ENCODE assay signal across 21 cellular contexts in genomic region chr11:23674866-23675265, GRCh38.
DNase-seq lines count a peak whose midpoint lies in the region; FAIRE-seq and TF ChIP-seq lines count a peak whose summit lies in the region.
"Had no signal": no experiment of that assay in that cellular context is flagged by ENCODE, and none has a peak within 500 bp of the region (broad histone marks: within the 10 kb centered on the region; RNA-seq: fewer than 3 reads in every experiment).

No MANE protein-coding gene starts in this region.

- H3K36me3 ChIP-seq in astrocyte (ENCODE audit: insufficient read depth, low read length) (no peaks in the 10 kb centered on the region), Peyer's patch (no peaks in the 10 kb centered on the region)
- H3K36me3 ChIP-seq: HAP-1 had no signal

- no peak overlapping the region for H3K4me3 Mint-ChIP-seq in astrocyte (ENCODE audit: unreplicated experiment)
- H3K4me3 Mint-ChIP-seq: CD4-positive, alpha-beta memory T cell had no signal

- TF ChIP-seq POLR2A in Peyer's patch (IDR thresholded peaks at IDR 0.05): no peak

- H4K20me1 ChIP-seq in astrocyte (ENCODE audit: insufficient read depth, low read length): no peaks in the 10 kb centered on the region

- H3K4me2 ChIP-seq in astrocyte (ENCODE audit: low read length): no peak overlapping the region
- H3K4me2 ChIP-seq: A549 had no signal

- no peaks in the 10 kb centered on the region for H3K79me2 ChIP-seq in astrocyte (ENCODE audit: insufficient read depth, low read length)

- no peak overlapping the region for H2AFZ ChIP-seq in astrocyte (ENCODE audit: low read depth, low read length)

- H3K9me3 ChIP-seq in astrocyte (ENCODE audit: insufficient read depth, low read depth, low read length): no peaks in the 10 kb centered on the region
- H3K9me3 ChIP-seq in Peyer's patch: no peaks in the 10 kb centered on the region
- H3K9me3 ChIP-seq: A549, HAP-1 had no signal

- H3K4me3 ChIP-seq in astrocyte (ENCODE audit: insufficient read depth, low read depth, low read length): no peak overlapping the region
- no peak overlapping the region for H3K4me3 ChIP-seq in fibroblast of mammary gland (ENCODE audit: control insufficient read depth, low read depth, low read length)
- H3K4me3 ChIP-seq in Peyer's patch: no peak overlapping the region
- H3K4me3 ChIP-seq: A549, HAP-1 had no signal

- H3K27ac ChIP-seq in astrocyte (ENCODE audit: low read depth, low read length): no peak overlapping the region
- H3K27ac ChIP-seq in Peyer's patch: no peak overlapping the region
- H3K27ac ChIP-seq: A549 had no signal

- H3K36me3 Mint-ChIP-seq in astrocyte (ENCODE audit: low read depth, unreplicated experiment): no peaks in the 10 kb centered on the region
- H3K36me3 Mint-ChIP-seq: CD4-positive, alpha-beta memory T cell had no signal

- no peaks in the 10 kb centered on the region for H3K4me1 ChIP-seq in astrocyte (ENCODE audit: insufficient read depth, low read length)
- no peaks in the 10 kb centered on the region for H3K4me1 ChIP-seq in Peyer's patch
- H3K4me1 ChIP-seq: A549 had no signal

- H3K27ac Mint-ChIP-seq in astrocyte (ENCODE audit: unreplicated experiment): no peak overlapping the region
- H3K27ac Mint-ChIP-seq: CD4-positive, alpha-beta memory T cell had no signal

- H3K27me3 Mint-ChIP-seq in astrocyte (ENCODE audit: low read depth, unreplicated experiment): no peaks in the 10 kb centered on the region
- H3K27me3 Mint-ChIP-seq: CD4-positive, alpha-beta memory T cell had no signal

- H3K9me3 Mint-ChIP-seq in astrocyte (ENCODE audit: unreplicated experiment): no peaks in the 10 kb centered on the region

- DNase-seq in AG09319 (ENCODE audit: extremely low read depth, low read depth) (peak; percentile 11), astrocyte (ENCODE audit: low read depth) (no peak), fibroblast of mammary gland (ENCODE audit: low read depth) (peak; percentile 5), Peyer's patch (no peak)
- no peak for DNase-seq in activated CD4-positive, alpha-beta T cell treated with anti-CD3 and anti-CD28 coated beads for 48 hours
- no peak for DNase-seq in activated T-cell treated with anti-CD3 and anti-CD28 coated beads, Interleukin-2, amount 50 U/mL, for 48 hours
- DNase-seq: 8988T, ACHN, C1 segment of cervical spinal cord, Calu3, COR-L47, DMS53, DMS79 treated with DMSO at 0.1 percent for 48 hours, GF-D8, GOT3 had no signal

- no peaks in the 10 kb centered on the region for H3K4me1 Mint-ChIP-seq in astrocyte (ENCODE audit: low read depth, unreplicated experiment)
- H3K4me1 Mint-ChIP-seq: CD4-positive, alpha-beta memory T cell had no signal

- peak; percentile 26 for FAIRE-seq in astrocyte (lab: Jason Lieb, UNC)
- FAIRE-seq: A549, GM12891, GM18507, H54 had no signal

- no peak overlapping the region for H3K9ac ChIP-seq in astrocyte (ENCODE audit: low read length)

- H3K27me3 ChIP-seq in astrocyte (ENCODE audit: insufficient read depth, low read length) (no peaks in the 10 kb centered on the region), Peyer's patch (no peaks in the 10 kb centered on the region)

- TF ChIP-seq CTCF in AG09319 (IDR thresholded peaks at IDR 0.05; ENCODE audit: low read depth, low read length): no peak
- TF ChIP-seq CTCF in astrocyte (IDR thresholded peaks at IDR 0.05; ENCODE audit: insufficient read depth, low read depth, low read length): no peak
- TF ChIP-seq CTCF in fibroblast of mammary gland (conservative IDR thresholded peaks at IDR 0.05; ENCODE audit: control insufficient read depth, insufficient read depth, low read depth, low read length): no peak
- no peak for TF ChIP-seq CTCF in Peyer's patch (IDR thresholded peaks at IDR 0.05)

Comparison
In these comparisons a context has a peak if more than half of its experiments do, and no peak if none do; other contexts are left out.
1. DNase-seq: peak in AG09319 (single experiment) and fibroblast of mammary gland (single experiment); none in astrocyte (single experiment), activated CD4-positive, alpha-beta T cell treated with anti-CD3 and anti-CD28 coated beads for 48 hours (single experiment), activated T-cell treated with anti-CD3 and anti-CD28 coated beads, Interleukin-2, amount 50 U/mL, for 48 hours (0 of 2) and Peyer's patch (0 of 3).